15 cellular contexts compared by ENCODE assay signal in the genomic region with DNA sequence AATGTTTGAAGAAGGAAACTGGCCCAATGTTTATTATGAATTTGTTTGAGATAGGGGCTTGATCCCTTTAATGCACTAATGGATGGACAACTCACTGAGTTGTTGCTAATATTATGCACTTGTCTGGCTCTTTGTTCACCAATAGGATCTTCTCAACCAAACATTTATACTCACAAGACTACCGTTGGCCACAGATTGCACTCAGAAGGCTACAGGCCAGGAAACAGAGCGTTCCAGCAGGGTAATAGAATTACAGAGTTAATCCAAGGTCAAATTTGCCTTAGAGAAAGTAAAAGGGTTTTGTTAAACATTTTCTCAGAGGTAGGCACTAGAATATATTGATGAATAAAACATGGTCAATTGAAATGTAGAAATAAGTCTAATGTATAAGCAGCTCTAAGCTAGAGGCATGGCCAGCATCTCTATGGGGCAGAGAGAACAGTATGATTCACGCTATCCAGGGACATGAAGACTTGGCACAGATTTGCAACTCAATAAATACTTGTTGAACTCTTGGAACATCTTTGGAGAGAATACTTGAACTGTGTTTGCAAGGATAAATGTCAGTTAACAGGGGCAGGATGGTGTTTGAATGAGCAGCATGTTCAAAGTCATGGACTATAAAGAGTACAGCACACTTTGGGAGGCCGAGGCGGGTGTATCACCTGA.
A peak's percentile ranks its signal among the peaks of the same experiment; 100 is the strongest.
DNase-seq lines count a peak whose midpoint lies in the region; ATAC-seq and TF ChIP-seq lines count a peak whose summit lies in the region.
"Had no signal": no experiment of that assay in that cellular context is flagged by ENCODE, and none has a peak within 500 bp of the region (broad histone marks: within the 10 kb centered on the region; RNA-seq: fewer than 3 reads in every experiment).

No MANE protein-coding gene starts in this region.

- intact Hi-C loops in Right ventricle myocardium superior (cut with DNase I): no loop called here
- intact Hi-C loops in cardiac septum (cut with DNase I): no loop called here

- TF ChIP-seq CTCF in epithelial cell of proximal tubule (conservative IDR thresholded peaks at IDR 0.05; ENCODE audit: low read depth, low read length): no peak
- no peak for TF ChIP-seq CTCF in fibroblast of the aortic adventitia (IDR thresholded peaks at IDR 0.05; ENCODE audit: insufficient read depth, low read length)

- no peak for DNase-seq in Right ventricle myocardium superior
- no peak for DNase-seq in cardiac septum (ENCODE audit: low spot score)
- DNase-seq in epithelial cell of proximal tubule (ENCODE audit: low read depth): peak; percentile 29
- DNase-seq in fibroblast of the aortic adventitia (ENCODE audit: low read depth): peak; percentile 1
- peak; percentile 84 for DNase-seq in renal cortical epithelial cell (ENCODE audit: low read depth)
- DNase-seq in HK-2 (ENCODE audit: unreplicated experiment): no peak
- DNase-seq: Caco-2; CD4-positive, CD25-positive, alpha-beta regulatory T cell; CD8-positive, alpha-beta T cell; DMS153; DND-41; GM23248; H7; HCEC 1CT had no signal

- H3K4me3 ChIP-seq in epithelial cell of proximal tubule (ENCODE audit: low read depth, low read length): no peak overlapping the region
- H3K4me3 ChIP-seq in fibroblast of the aortic adventitia (ENCODE audit: low read depth, low read length): no peak overlapping the region
- H3K4me3 ChIP-seq: BLaER1, GM23248 had no signal

- peak; percentile 79 for ATAC-seq in Right ventricle myocardium superior (ENCODE audit: poor library complexity)
- ATAC-seq: CD8-positive, alpha-beta T cell had no signal

Comparison
In these comparisons a context has a peak if more than half of its experiments do, and no peak if none do; other contexts are left out.
1. DNase-seq: peak in epithelial cell of proximal tubule (single experiment), fibroblast of the aortic adventitia (single experiment) and renal cortical epithelial cell (single experiment); none in Right ventricle myocardium superior (single experiment), cardiac septum (single experiment) and HK-2 (single experiment).